29 cellular contexts compared by ENCODE assay signal in the genomic region with DNA sequence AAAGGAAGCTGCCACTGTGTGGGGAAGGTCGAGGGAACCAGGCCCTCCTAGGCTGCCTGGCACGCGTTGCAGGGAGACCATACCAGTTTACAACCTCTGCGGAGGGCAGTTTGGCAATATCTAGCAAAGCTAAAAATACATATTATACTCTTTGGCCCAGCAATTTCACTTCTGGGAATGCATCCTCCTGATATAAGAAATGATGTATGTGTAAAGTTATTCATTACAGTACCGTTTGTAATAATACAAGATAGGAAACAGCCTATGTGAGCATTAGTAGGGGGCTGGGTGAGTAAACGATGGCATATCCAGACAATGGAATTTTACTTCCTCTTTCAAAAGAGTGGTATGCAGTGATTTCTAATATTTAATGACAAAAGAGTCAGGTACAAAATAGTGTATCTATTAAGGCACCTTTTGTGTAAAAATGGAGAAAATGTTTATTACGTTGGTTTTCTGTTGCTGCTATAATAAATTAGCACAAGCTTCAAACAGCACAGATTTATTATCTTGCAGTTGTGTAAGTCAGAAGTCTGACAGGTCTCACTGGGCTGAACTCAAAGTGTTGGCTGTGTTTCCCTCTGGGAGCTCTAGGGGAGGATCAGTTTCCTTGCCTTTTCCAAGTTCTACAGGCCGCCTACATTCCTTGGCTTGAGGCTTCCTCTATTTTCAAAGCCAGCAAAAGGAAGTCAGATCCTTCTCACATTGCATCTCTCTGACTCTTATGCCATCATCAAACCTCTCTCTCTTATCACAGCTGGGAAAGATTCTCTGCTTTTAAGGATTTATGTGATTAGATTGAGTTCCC. TPM values are rescaled to one million over a fixed set of nuclear protein-coding genes. Genes with fewer than 3 reads are reported as not detected.
DNase-seq lines count a peak whose midpoint lies in the region; ATAC-seq and TF ChIP-seq lines count a peak whose summit lies in the region.
"Had no signal": no experiment of that assay in that cellular context is flagged by ENCODE, and none has a peak within 500 bp of the region (broad histone marks: within the 10 kb centered on the region; RNA-seq: fewer than 3 reads in every experiment).

No MANE protein-coding gene starts in this region.

- H3K36me3 ChIP-seq in MG63 (no peaks in the 10 kb centered on the region), psoas muscle (ENCODE audit: insufficient read depth in 1 of 2, low read depth in 1 of 2) (peaks cover 0 to 19% of the 10 kb centered on the region in 2 donors)
- H3K36me3 ChIP-seq: BLaER1 treated with 17β-estradiol and CSF1 and Interleukin-3, amounts not matched to agents 10 nM and 100 nM; HAP-1; SJCRH30 had no signal

- ATAC-seq in psoas muscle (peak; percentile 89 to 92 (median 90)), GM19035 (IDR thresholded peaks at IDR 0.05; ENCODE audit: unreplicated experiment) (no peak)
- ATAC-seq: A549, SK-N-SH treated with all-trans-retinoic acid at 6 μM for 48 hours had no signal

- H3K4me1 ChIP-seq in psoas muscle, result peaks cover 23% of the 10 kb centered on the region
- H3K4me1 ChIP-seq: A549, HAP-1, SJCRH30 had no signal

- H3K27me3 ChIP-seq in MG63, result no peaks in the 10 kb centered on the region
- H3K27me3 ChIP-seq in psoas muscle (ENCODE audit: insufficient read depth in 3 of 3, low read length in 2 of 3), result no peaks in the 10 kb centered on the region
- H3K27me3 ChIP-seq: SJCRH30 had no signal

- peak overlapping the region; percentile 83 for H3K27ac ChIP-seq in psoas muscle
- H3K27ac ChIP-seq: A549; BLaER1 treated with 17β-estradiol and CSF1 and Interleukin-3, amounts not matched to agents 10 nM and 100 nM; GM23248; KMS-11; SJCRH30 had no signal

- WGBS in psoas muscle, 3 donors, result 23 to 37% (median 29%) methylated on average over 8 of the region's 8 CpGs

- H3K9me3 ChIP-seq in MG63 (no peaks in the 10 kb centered on the region), psoas muscle (no peaks in the 10 kb centered on the region)
- H3K9me3 ChIP-seq: A549; BLaER1 treated with 17β-estradiol and CSF1 and Interleukin-3, amounts not matched to agents 10 nM and 100 nM; HAP-1; SJCRH30 had no signal

- H3K4me3 ChIP-seq in MG63 (no peak overlapping the region), fibroblast of mammary gland (ENCODE audit: control insufficient read depth, low read depth, low read length) (no peak overlapping the region), psoas muscle (no peak overlapping the region)
- H3K4me3 ChIP-seq: A549; BLaER1 treated with 17β-estradiol and CSF1 and Interleukin-3, amounts not matched to agents 10 nM and 100 nM; GM23248; HAP-1; SJCRH30 had no signal

- DNase-seq in CD1c-positive myeloid dendritic cell (ENCODE audit: extremely low spot score) (peak; percentile 32), MG63 (peak; percentile 30), fibroblast of mammary gland (ENCODE audit: low read depth) (peak; percentile 24), psoas muscle (no peak), HuH-7 (ENCODE audit: low spot score) (no peak), HPDE6-E6E7 (ENCODE audit: extremely low spot score) (no peak)
- DNase-seq: AML-193; CD4-positive, alpha-beta memory T cell; COR-L47; DMS53; GM23248; HFFc6; IMR-90; NCI-H1048; NCI-H1417; NCI-H1694; NCI-H2029 treated with DMSO at 0.1 percent for 48 hours; NCI-H2171; NCI-H226; NCI-H510A; NCI-H69; SJCRH30 had no signal

- intact Hi-C loops in psoas muscle (cut with DNase I), result loop anchor here in 1 of 2 donors (2.0 kb wide), 1 partner anchor 14 kb away; no protein-coding TSS in a partner anchor

- TF ChIP-seq CTCF in fibroblast of mammary gland (conservative IDR thresholded peaks at IDR 0.05; ENCODE audit: control insufficient read depth, insufficient read depth, low read depth, low read length) (no peak), psoas muscle (IDR thresholded peaks at IDR 0.05) (no peak)

RNA-seq across cellular contexts. Expression of gene APOD, which starts 9.0 kb away (rescaled TPM):
- not detected in 2 replicates for total RNA-seq in MG63 (2014; rRNA removed; shearing (Covaris generic); ENCODE audit: low replicate concordance)
- 100 to 1,000 TPM; 265 to 468 (median 389) TPM for total RNA-seq in psoas muscle
- 100 to 1,000 TPM; 304 to 629 (median 370) TPM for polyA plus RNA-seq in psoas muscle
- total RNA-seq: CD4-positive, alpha-beta memory T cell; Daoy; IMR-90 had no signal
- polyA plus RNA-seq: CD4-positive, alpha-beta memory T cell had no signal

RNA-seq across cellular contexts. Expression of gene PPP1R2, which starts 31.6 kb away (rescaled TPM):
- 30.9 and 43.4 TPM in 2 replicates for total RNA-seq in MG63 (2014; rRNA removed; shearing (Covaris generic); ENCODE audit: low replicate concordance)
- total RNA-seq in psoas muscle, result 100 to 1,000 TPM in 1 of 4 donors, 10 to 100 TPM in 3; 52.3 to 152 (median 91.5) TPM
- polyA plus RNA-seq in psoas muscle, result 10 to 100 TPM; 45.0 to 81.9 (median 70.6) TPM

Comparison
In these comparisons a context has a peak if more than half of its experiments do, and no peak if none do; other contexts are left out.
1. DNase-seq: peak in CD1c-positive myeloid dendritic cell (single experiment), MG63 (single experiment) and fibroblast of mammary gland (single experiment); none in psoas muscle (0 of 2), HuH-7 (single experiment) and HPDE6-E6E7 (single experiment).
2. RNA of gene APOD, which starts 9.0 kb away (total RNA-seq): 265 to 468 TPM in psoas muscle; not detected in MG63; every median in the first group is over 100 times any median in the second.